ENCODE assay signal across 1 cellular context in the genomic region with DNA sequence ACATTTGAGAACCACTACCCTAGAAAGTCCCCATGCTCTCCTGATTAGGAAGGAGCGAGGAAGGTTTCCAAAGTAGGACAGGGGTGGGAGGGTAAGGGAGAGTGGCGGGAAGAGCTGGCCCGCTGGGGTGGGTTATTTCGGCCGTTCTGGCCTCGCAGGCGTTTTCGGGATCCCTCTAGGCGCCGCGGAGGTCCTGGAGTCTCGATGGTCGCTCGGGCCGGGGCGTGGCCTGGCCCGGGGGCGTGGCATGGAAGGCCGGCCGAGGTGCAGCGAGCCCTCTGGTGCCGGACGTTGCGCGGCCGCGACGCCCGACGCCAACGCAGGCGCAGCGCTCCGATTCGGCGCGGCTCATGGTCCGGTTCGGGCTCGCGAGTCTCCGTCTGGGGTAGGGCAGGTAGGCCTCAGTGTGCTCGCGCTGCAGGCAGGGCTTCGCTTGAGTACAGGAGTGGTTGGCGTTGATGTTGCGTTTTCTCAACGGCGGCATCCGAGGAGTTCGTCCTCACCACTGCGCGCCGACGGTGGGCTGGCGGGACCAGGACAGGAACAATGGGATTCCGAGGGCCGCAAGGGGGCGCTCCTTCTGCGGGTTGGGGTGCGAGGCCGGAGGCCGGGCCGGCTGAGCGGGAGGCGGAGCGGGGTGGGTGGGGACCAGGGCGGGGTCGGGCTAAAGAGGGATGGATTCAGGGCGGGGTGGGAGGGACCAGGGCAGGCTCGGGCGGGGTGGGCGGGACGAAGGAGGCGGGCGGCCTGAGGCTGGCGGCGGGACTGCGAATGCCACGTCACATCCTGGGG.
TF ChIP-seq lines count a peak whose summit lies in the region.

A gene with protein sequence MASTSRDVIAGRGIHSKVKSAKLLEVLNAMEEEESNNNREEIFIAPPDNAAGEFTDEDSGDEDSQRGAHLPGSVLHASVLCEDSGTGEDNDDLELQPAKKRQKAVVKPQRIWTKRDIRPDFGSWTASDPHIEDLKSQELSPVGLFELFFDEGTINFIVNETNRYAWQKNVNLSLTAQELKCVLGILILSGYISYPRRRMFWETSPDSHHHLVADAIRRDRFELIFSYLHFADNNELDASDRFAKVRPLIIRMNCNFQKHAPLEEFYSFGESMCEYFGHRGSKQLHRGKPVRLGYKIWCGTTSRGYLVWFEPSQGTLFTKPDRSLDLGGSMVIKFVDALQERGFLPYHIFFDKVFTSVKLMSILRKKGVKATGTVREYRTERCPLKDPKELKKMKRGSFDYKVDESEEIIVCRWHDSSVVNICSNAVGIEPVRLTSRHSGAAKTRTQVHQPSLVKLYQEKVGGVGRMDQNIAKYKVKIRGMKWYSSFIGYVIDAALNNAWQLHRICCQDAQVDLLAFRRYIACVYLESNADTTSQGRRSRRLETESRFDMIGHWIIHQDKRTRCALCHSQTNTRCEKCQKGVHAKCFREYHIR (plus strand): TSS at position 287 of the 792 bp plus-strand sequence. CDS start 7,628 bp downstream, outside the sequence.

TF ChIP-seq in K562, 482 proteins besides CTCF, POLR2A, EP300 and RAD21 (continues in another document):
- TF ChIP-seq, protein P1, sequence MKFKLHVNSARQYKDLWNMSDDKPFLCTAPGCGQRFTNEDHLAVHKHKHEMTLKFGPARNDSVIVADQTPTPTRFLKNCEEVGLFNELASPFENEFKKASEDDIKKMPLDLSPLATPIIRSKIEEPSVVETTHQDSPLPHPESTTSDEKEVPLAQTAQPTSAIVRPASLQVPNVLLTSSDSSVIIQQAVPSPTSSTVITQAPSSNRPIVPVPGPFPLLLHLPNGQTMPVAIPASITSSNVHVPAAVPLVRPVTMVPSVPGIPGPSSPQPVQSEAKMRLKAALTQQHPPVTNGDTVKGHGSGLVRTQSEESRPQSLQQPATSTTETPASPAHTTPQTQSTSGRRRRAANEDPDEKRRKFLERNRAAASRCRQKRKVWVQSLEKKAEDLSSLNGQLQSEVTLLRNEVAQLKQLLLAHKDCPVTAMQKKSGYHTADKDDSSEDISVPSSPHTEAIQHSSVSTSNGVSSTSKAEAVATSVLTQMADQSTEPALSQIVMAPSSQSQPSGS (CRISPR knock-in tag; IDR thresholded peaks at IDR 0.05): no peak
- TF ChIP-seq ARID2 (IDR thresholded peaks at IDR 0.05) (peak; percentile 72; the same call in 1 of the 2 replicates), ZNF24 (IDR thresholded peaks at IDR 0.05) (peak; percentile 63; the same call in 1 of the 2 replicates), TFAM (CRISPR knock-in tag; conservative IDR thresholded peaks at IDR 0.05) (no peak), RFX1 (IDR thresholded peaks at IDR 0.05) (no peak), ZNF3 (CRISPR knock-in tag; IDR thresholded peaks at IDR 0.05) (no peak), GTF2E2 (tag; IDR thresholded peaks at IDR 0.05) (no peak; the same call in 1 of the 2 replicates), ZSCAN29 (IDR thresholded peaks at IDR 0.05) (peak; percentile 85), POLR3A (IDR thresholded peaks at IDR 0.05; ENCODE audit: borderline replicate concordance, extremely low read depth, insufficient read depth, insufficient read length) (no peak), ZNF408 (CRISPR knock-in tag; IDR thresholded peaks at IDR 0.05; ENCODE audit: low read depth) (no peak), PHB (CRISPR knock-in tag; IDR thresholded peaks at IDR 0.05) (no peak), HDAC6 (IDR thresholded peaks at IDR 0.05; ENCODE audit: low read depth, low read length) (0 out of 2 replicates have a peak, but pooled peaks have one; percentile 70), ERF (CRISPR knock-in tag; IDR thresholded peaks at IDR 0.05) (peak; percentile 91), POLR2AphosphoS2 (IDR thresholded peaks at IDR 0.05; ENCODE audit: low read length) (no peak), ZNF41 (CRISPR knock-in tag; conservative IDR thresholded peaks at IDR 0.05) (no peak), ZNF507 (tag; conservative IDR thresholded peaks at IDR 0.05) (no peak), RHOXF2B (CRISPR knock-in tag; conservative IDR thresholded peaks at IDR 0.05) (no peak), STAG1 (CRISPR knock-in tag; IDR thresholded peaks at IDR 0.05; ENCODE audit: borderline replicate concordance) (no peak), ZNF778 (CRISPR knock-in tag; IDR thresholded peaks at IDR 0.05) (no peak), SETDB1 (IDR thresholded peaks at IDR 0.05; ENCODE audit: low read length) (peak; percentile 54), ZNF274 (IDR thresholded peaks at IDR 0.05; ENCODE audit: borderline replicate concordance, low read depth, low read length) (peak; percentile 46; the same call in 1 of the 2 replicates), NR2C1 (IDR thresholded peaks at IDR 0.05) (no peak), NR2C1 (tag; IDR thresholded peaks at IDR 0.05) (no peak; the same call in 1 of the 2 replicates), SMAD2 (IDR thresholded peaks at IDR 0.05; ENCODE audit: low read depth, low read length) (no peak), FOS (IDR thresholded peaks at IDR 0.05; ENCODE audit: extremely low read depth, insufficient read length) (no peak), L3MBTL2 (IDR thresholded peaks at IDR 0.05) (peak; percentile 94), KLF10 (CRISPR knock-in tag; IDR thresholded peaks at IDR 0.05) (no peak), MXI1 (IDR thresholded peaks at IDR 0.05; ENCODE audit: low read depth, low read length) (no peak), TOE1 (IDR thresholded peaks at IDR 0.05; ENCODE audit: borderline replicate concordance) (peak; percentile 88), TOE1 (CRISPR knock-in tag; IDR thresholded peaks at IDR 0.05; ENCODE audit: borderline replicate concordance, low read depth) (no peak), FOXK1 (CRISPR knock-in tag; IDR thresholded peaks at IDR 0.05; ENCODE audit: borderline replicate concordance) (peak; percentile 78), KAT7 (CRISPR knock-in tag; IDR thresholded peaks at IDR 0.05; ENCODE audit: borderline replicate concordance) (peak; percentile 93; the same call in 1 of the 2 replicates), NFIC (IDR thresholded peaks at IDR 0.05) (peak; percentile 88), XRCC5 (IDR thresholded peaks at IDR 0.05; ENCODE audit: low read depth, low read length) (no peak), ZNF785 (CRISPR knock-in tag; IDR thresholded peaks at IDR 0.05) (no peak), LARP7 (IDR thresholded peaks at IDR 0.05) (peak; percentile 95), RUNX1 (IDR thresholded peaks at IDR 0.05; ENCODE audit: low read depth) (0 out of 2 replicates have a peak, but pooled peaks have one; percentile 35), TRIM28 (IDR thresholded peaks at IDR 0.05) (peak; percentile 76), ZNF445 (CRISPR knock-in tag; IDR thresholded peaks at IDR 0.05; ENCODE audit: low read depth) (no peak), RBBP5 (IDR thresholded peaks at IDR 0.05; ENCODE audit: borderline replicate concordance, insufficient read depth, low read length, poor library complexity, severe bottlenecking) (peak; percentile 69), ZKSCAN1 (IDR thresholded peaks at IDR 0.05; ENCODE audit: low read depth, low read length) (no peak), PCBP1 (IDR thresholded peaks at IDR 0.05; ENCODE audit: low read depth, low read length, poor library complexity, severe bottlenecking) (no peak), ZC3H11A (IDR thresholded peaks at IDR 0.05; ENCODE audit: low read depth, low read length) (no peak), PHF8 (IDR thresholded peaks at IDR 0.05; ENCODE audit: borderline replicate concordance, low read length) (peak; percentile 96)
- TF ChIP-seq, protein P2, sequence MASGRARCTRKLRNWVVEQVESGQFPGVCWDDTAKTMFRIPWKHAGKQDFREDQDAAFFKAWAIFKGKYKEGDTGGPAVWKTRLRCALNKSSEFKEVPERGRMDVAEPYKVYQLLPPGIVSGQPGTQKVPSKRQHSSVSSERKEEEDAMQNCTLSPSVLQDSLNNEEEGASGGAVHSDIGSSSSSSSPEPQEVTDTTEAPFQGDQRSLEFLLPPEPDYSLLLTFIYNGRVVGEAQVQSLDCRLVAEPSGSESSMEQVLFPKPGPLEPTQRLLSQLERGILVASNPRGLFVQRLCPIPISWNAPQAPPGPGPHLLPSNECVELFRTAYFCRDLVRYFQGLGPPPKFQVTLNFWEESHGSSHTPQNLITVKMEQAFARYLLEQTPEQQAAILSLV (tag; IDR thresholded peaks at IDR 0.05): no peak
- TF ChIP-seq, protein P3, sequence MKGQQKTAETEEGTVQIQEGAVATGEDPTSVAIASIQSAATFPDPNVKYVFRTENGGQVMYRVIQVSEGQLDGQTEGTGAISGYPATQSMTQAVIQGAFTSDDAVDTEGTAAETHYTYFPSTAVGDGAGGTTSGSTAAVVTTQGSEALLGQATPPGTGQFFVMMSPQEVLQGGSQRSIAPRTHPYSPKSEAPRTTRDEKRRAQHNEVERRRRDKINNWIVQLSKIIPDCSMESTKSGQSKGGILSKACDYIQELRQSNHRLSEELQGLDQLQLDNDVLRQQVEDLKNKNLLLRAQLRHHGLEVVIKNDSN (CRISPR knock-in tag; IDR thresholded peaks at IDR 0.05): no peak; the same call in 1 of the 2 replicates
- TF ChIP-seq, protein P4, sequence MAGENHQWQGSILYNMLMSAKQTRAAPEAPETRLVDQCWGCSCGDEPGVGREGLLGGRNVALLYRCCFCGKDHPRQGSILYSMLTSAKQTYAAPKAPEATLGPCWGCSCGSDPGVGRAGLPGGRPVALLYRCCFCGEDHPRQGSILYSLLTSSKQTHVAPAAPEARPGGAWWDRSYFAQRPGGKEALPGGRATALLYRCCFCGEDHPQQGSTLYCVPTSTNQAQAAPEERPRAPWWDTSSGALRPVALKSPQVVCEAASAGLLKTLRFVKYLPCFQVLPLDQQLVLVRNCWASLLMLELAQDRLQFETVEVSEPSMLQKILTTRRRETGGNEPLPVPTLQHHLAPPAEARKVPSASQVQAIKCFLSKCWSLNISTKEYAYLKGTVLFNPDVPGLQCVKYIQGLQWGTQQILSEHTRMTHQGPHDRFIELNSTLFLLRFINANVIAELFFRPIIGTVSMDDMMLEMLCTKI (IDR thresholded peaks at IDR 0.05; ENCODE audit: partially characterized antibody): no peak
- TF ChIP-seq, protein P5, sequence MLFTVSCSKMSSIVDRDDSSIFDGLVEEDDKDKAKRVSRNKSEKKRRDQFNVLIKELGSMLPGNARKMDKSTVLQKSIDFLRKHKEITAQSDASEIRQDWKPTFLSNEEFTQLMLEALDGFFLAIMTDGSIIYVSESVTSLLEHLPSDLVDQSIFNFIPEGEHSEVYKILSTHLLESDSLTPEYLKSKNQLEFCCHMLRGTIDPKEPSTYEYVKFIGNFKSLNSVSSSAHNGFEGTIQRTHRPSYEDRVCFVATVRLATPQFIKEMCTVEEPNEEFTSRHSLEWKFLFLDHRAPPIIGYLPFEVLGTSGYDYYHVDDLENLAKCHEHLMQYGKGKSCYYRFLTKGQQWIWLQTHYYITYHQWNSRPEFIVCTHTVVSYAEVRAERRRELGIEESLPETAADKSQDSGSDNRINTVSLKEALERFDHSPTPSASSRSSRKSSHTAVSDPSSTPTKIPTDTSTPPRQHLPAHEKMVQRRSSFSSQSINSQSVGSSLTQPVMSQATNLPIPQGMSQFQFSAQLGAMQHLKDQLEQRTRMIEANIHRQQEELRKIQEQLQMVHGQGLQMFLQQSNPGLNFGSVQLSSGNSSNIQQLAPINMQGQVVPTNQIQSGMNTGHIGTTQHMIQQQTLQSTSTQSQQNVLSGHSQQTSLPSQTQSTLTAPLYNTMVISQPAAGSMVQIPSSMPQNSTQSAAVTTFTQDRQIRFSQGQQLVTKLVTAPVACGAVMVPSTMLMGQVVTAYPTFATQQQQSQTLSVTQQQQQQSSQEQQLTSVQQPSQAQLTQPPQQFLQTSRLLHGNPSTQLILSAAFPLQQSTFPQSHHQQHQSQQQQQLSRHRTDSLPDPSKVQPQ (CRISPR knock-in tag; IDR thresholded peaks at IDR 0.05; ENCODE audit: borderline replicate concordance): no peak
- TF ChIP-seq, protein P6, sequence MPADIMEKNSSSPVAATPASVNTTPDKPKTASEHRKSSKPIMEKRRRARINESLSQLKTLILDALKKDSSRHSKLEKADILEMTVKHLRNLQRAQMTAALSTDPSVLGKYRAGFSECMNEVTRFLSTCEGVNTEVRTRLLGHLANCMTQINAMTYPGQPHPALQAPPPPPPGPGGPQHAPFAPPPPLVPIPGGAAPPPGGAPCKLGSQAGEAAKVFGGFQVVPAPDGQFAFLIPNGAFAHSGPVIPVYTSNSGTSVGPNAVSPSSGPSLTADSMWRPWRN (IDR thresholded peaks at IDR 0.05; ENCODE audit: low read depth): no peak
- TF ChIP-seq, protein P7, sequence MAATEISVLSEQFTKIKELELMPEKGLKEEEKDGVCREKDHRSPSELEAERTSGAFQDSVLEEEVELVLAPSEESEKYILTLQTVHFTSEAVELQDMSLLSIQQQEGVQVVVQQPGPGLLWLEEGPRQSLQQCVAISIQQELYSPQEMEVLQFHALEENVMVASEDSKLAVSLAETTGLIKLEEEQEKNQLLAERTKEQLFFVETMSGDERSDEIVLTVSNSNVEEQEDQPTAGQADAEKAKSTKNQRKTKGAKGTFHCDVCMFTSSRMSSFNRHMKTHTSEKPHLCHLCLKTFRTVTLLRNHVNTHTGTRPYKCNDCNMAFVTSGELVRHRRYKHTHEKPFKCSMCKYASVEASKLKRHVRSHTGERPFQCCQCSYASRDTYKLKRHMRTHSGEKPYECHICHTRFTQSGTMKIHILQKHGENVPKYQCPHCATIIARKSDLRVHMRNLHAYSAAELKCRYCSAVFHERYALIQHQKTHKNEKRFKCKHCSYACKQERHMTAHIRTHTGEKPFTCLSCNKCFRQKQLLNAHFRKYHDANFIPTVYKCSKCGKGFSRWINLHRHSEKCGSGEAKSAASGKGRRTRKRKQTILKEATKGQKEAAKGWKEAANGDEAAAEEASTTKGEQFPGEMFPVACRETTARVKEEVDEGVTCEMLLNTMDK (IDR thresholded peaks at IDR 0.05; ENCODE audit: borderline replicate concordance, insufficient read depth, low read depth, low read length, poor library complexity, severe bottlenecking): peak; percentile 93
- TF ChIP-seq, protein P8, sequence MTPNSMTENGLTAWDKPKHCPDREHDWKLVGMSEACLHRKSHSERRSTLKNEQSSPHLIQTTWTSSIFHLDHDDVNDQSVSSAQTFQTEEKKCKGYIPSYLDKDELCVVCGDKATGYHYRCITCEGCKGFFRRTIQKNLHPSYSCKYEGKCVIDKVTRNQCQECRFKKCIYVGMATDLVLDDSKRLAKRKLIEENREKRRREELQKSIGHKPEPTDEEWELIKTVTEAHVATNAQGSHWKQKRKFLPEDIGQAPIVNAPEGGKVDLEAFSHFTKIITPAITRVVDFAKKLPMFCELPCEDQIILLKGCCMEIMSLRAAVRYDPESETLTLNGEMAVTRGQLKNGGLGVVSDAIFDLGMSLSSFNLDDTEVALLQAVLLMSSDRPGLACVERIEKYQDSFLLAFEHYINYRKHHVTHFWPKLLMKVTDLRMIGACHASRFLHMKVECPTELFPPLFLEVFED (CRISPR knock-in tag; conservative IDR thresholded peaks at IDR 0.05): peak; percentile 55; the same call in 1 of the 2 replicates
- TF ChIP-seq, protein P9, sequence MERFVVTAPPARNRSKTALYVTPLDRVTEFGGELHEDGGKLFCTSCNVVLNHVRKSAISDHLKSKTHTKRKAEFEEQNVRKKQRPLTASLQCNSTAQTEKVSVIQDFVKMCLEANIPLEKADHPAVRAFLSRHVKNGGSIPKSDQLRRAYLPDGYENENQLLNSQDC (CRISPR knock-in tag; IDR thresholded peaks at IDR 0.05): no peak
